35 cellular contexts compared by ENCODE assay signal in the genomic region with DNA sequence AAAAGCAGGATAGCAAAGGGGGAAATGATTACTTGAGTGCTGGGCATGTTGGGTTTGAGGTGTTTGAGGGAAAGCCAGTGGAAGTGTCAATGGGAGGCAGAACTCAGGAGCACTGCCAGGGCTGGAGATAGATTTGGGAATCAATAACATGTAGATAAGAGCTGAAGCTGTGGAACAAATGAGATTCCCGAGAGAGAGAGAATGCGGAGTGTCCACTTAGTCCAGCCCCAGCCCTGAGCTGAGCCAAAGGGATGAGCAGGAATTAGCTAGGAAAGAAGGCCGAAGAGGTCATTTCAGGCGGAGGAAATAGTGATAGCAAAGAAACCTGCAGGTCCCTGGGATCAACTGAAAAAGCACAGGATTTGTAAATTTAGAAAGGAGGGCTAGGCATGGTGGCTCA.
"Had no signal": no experiment of that assay in that cellular context is flagged by ENCODE, and none has a peak within 500 bp of the region (broad histone marks: within the 10 kb centered on the region; RNA-seq: fewer than 3 reads in every experiment).

No MANE protein-coding gene starts in this region.

- DNase-seq: activated CD4-positive, alpha-beta T cell treated with anti-CD3 and anti-CD28 coated beads for 36 hours; activated CD4-positive, alpha-beta T cell treated with anti-CD3 and anti-CD28 coated beads, Interleukin-2, amount 10 ng/mL, durations not matched to agents 7 days and 5 days; activated CD4-positive, alpha-beta T cell treated with anti-CD3 and anti-CD28 coated beads, Interleukin-2, amount 50 U/mL, for 48 hours; activated CD8-positive, alpha-beta T cell treated with anti-CD3 and anti-CD28 coated beads, Interleukin-2, amount 10 ng/mL, durations not matched to agents 7 days and 5 days; activated gamma-delta T cell; activated naive CD4-positive, alpha-beta T cell treated with Interleukin-2 at 50 U/mL for 16 hours; activated naive CD8-positive, alpha-beta T cell treated with anti-CD3 and anti-CD28 coated beads, Interleukin-2, amount 10 ng/mL, durations not matched to agents 7 days and 5 days; activated T-cell treated with anti-CD3 and anti-CD28 coated beads, Interleukin-2, amount 50 U/mL, for 24 hours; amygdala; Karpas-422; NCI-H1105; NCI-H1417 treated with DMSO at 0.1 percent for 48 hours; NCI-H187 treated with DMSO at 0.1 percent for 48 hours; NCI-H2081; NCI-H2171 treated with DMSO at 0.1 percent for 48 hours; NCI-H2227 treated with DMSO at 0.1 percent for 48 hours; NCI-H446; NCI-H510A treated with DMSO at 0.1 percent for 48 hours; NCI-H526 treated with DMSO at 0.1 percent for 48 hours; NCI-H774; NK-92 treated with Interleukin-12 subunit alpha and Interleukin-12 subunit beta, amount 100 ng/mL, for 24 hours; PC-3; SIG-M5; T-cell; T-helper 2 cell; T1000 had no signal

- H3K27ac Mint-ChIP-seq: activated CD4-positive, alpha-beta T cell treated with anti-CD3 and anti-CD28 coated beads for 36 hours; activated CD4-positive, alpha-beta T cell treated with anti-CD3 and anti-CD28 coated beads, Interleukin-2, amount 10 ng/mL, durations not matched to agents 7 days and 5 days; activated CD8-positive, alpha-beta T cell treated with anti-CD3 and anti-CD28 coated beads, Interleukin-2, amount 10 ng/mL, durations not matched to agents 7 days and 5 days; activated naive CD4-positive, alpha-beta T cell treated with anti-CD3 and anti-CD28 coated beads, Interleukin-2, amount 50 U/mL, for 24 hours; activated naive CD8-positive, alpha-beta T cell treated with anti-CD3 and anti-CD28 coated beads, Interleukin-2, amount 10 ng/mL, durations not matched to agents 7 days and 5 days; activated T-cell treated with anti-CD3 and anti-CD28 coated beads, Interleukin-2, amount 50 U/mL, for 24 hours; activated T-helper 2 cell treated with anti-CD3 and anti-CD28 coated beads, Interferon-gamma antibody, Interleukin-2, Interleukin-4, amounts not matched to agents 10 μg/mL and 5 μg/mL and 100 μg/mL, durations not matched to agents 14 hours and 24 hours and 36 hours had no signal

- H3K4me3 Mint-ChIP-seq: activated CD4-positive, alpha-beta T cell treated with anti-CD3 and anti-CD28 coated beads for 36 hours; activated CD4-positive, alpha-beta T cell treated with anti-CD3 and anti-CD28 coated beads, Interleukin-2, amount 10 ng/mL, durations not matched to agents 7 days and 5 days; activated CD8-positive, alpha-beta T cell treated with anti-CD3 and anti-CD28 coated beads, Interleukin-2, amount 10 ng/mL, durations not matched to agents 7 days and 5 days; activated naive CD4-positive, alpha-beta T cell treated with anti-CD3 and anti-CD28 coated beads, Interleukin-2, amount 50 U/mL, for 24 hours; activated naive CD8-positive, alpha-beta T cell treated with anti-CD3 and anti-CD28 coated beads, Interleukin-2, amount 10 ng/mL, durations not matched to agents 7 days and 5 days; activated T-cell treated with anti-CD3 and anti-CD28 coated beads, Interleukin-2, amount 50 U/mL, for 24 hours; central memory CD8-positive, alpha-beta T cell; T-cell had no signal

- H3K27me3 Mint-ChIP-seq: activated CD4-positive, alpha-beta T cell treated with anti-CD3 and anti-CD28 coated beads for 36 hours; activated naive CD4-positive, alpha-beta T cell treated with anti-CD3 and anti-CD28 coated beads, Interleukin-2, amount 50 U/mL, for 24 hours; activated naive CD8-positive, alpha-beta T cell treated with anti-CD3 and anti-CD28 coated beads, Interleukin-2, amount 10 ng/mL, durations not matched to agents 7 days and 5 days; activated T-cell treated with anti-CD3 and anti-CD28 coated beads, Interleukin-2, amount 50 U/mL, for 24 hours had no signal

- H3K9me3 Mint-ChIP-seq: activated CD4-positive, alpha-beta T cell treated with anti-CD3 and anti-CD28 coated beads, Interleukin-2, amount 10 ng/mL, durations not matched to agents 7 days and 5 days; activated naive CD4-positive, alpha-beta T cell treated with anti-CD3 and anti-CD28 coated beads, Interleukin-2, amount 50 U/mL, for 24 hours; activated naive CD8-positive, alpha-beta T cell treated with anti-CD3 and anti-CD28 coated beads, Interleukin-2, amount 10 ng/mL, durations not matched to agents 7 days and 5 days; activated T-cell treated with anti-CD3 and anti-CD28 coated beads, Interleukin-2, amount 50 U/mL, for 24 hours; activated T-helper 2 cell treated with anti-CD3 and anti-CD28 coated beads, Interferon-gamma antibody, Interleukin-2, Interleukin-4, amounts not matched to agents 10 μg/mL and 5 μg/mL and 100 μg/mL, durations not matched to agents 14 hours and 24 hours and 36 hours; central memory CD8-positive, alpha-beta T cell; T-cell had no signal

- ATAC-seq: activated CD4-positive, alpha-beta T cell treated with anti-CD3 and anti-CD28 coated beads for 36 hours; activated CD4-positive, CD25-positive, alpha-beta regulatory T cell treated with anti-CD3 and anti-CD28 coated beads, Interleukin-2, amount 50 U/mL, for 24 hours; activated CD8-positive, alpha-beta T cell treated with anti-CD3 and anti-CD28 coated beads, Interleukin-2, amount 10 ng/mL, durations not matched to agents 7 days and 5 days; Right ventricle myocardium inferior; SK-N-SH treated with all-trans-retinoic acid at 6 μM for 48 hours; T-cell had no signal

- H3K36me3 ChIP-seq: ascending aorta, cardiac muscle cell had no signal

- H3K4me3 ChIP-seq: ascending aorta, cardiac muscle cell had no signal

- H3K9me3 ChIP-seq: ascending aorta had no signal

- H3K27me3 ChIP-seq: ascending aorta, cardiac muscle cell had no signal

- H3K36me3 Mint-ChIP-seq: activated naive CD4-positive, alpha-beta T cell treated with anti-CD3 and anti-CD28 coated beads, Interleukin-2, amount 50 U/mL, for 24 hours; activated naive CD8-positive, alpha-beta T cell treated with anti-CD3 and anti-CD28 coated beads, Interleukin-2, amount 10 ng/mL, durations not matched to agents 7 days and 5 days; T-cell had no signal

- H3K27ac ChIP-seq: ascending aorta, cardiac muscle cell, RWPE1 had no signal
